24 cellular contexts compared by ENCODE assay signal in genomic region chr1:30287976-30288375, GRCh38.
"Had no signal": no experiment of that assay in that cellular context is flagged by ENCODE, and none has a peak within 500 bp of the region (broad histone marks: within the 10 kb centered on the region; RNA-seq: fewer than 3 reads in every experiment).

No MANE protein-coding gene starts in this region.

- H3K9me3 ChIP-seq: ascending aorta had no signal

- ATAC-seq: activated naive CD4-positive, alpha-beta T cell treated with anti-CD3 and anti-CD28 coated beads, Interleukin-2, amount 50 U/mL, for 72 hours; activated naive CD8-positive, alpha-beta T cell treated with anti-CD3 and anti-CD28 coated beads, Interleukin-2, amount 50 U/mL, for 24 hours; T-cell had no signal

- H3K27me3 ChIP-seq: ascending aorta had no signal

- H3K4me1 ChIP-seq: ascending aorta had no signal

- DNase-seq: activated B cell treated with CpG ODN at 0.5 μM for 24 hours; activated CD4-positive, alpha-beta T cell treated with anti-CD3 and anti-CD28 coated beads for 1 hour; activated CD4-positive, alpha-beta T cell treated with anti-CD3 and anti-CD28 coated beads, Interleukin-2, amount 10 ng/mL, durations not matched to agents 24 days and 14 days; activated CD4-positive, alpha-beta T cell treated with anti-CD3 and anti-CD28 coated beads, Interleukin-2, amount 50 U/mL, for 48 hours; activated naive CD4-positive, alpha-beta T cell treated with Interleukin-2 at 50 U/mL for 16 hours; activated naive CD8-positive, alpha-beta T cell treated with anti-CD3 and anti-CD28 coated beads, Interleukin-2, amount 50 U/mL, for 24 hours; activated T-cell treated with anti-CD3 and anti-CD28 coated beads, Interleukin-2, amount 50 U/mL, for 1 hour; amniotic stem cell; NCI-H1092; NCI-H1417 treated with DMSO at 0.1 percent for 48 hours; NCI-H1694; NCI-H2029; NCI-H2107; NCI-H2171 treated with DMSO at 0.1 percent for 48 hours; NCI-H226; NCI-H526; NCI-H82; T-cell; T-helper 2 cell; T1000 had no signal

- H3K27ac ChIP-seq: ascending aorta, KMS-11, SK-N-MC had no signal

- H3K36me3 ChIP-seq: ascending aorta had no signal

- H3K4me3 ChIP-seq: ascending aorta, SK-N-MC had no signal
